1 cellular context compared by ENCODE assay signal in genomic region chr11:76798656-76799055, GRCh38.
TF ChIP-seq lines count a peak whose summit lies in the region.

No MANE protein-coding gene starts in this region.

TF ChIP-seq in HCT116, 20 proteins besides CTCF, POLR2A, EP300 and RAD21:
- no peak for TF ChIP-seq SRF (IDR thresholded peaks at IDR 0.05; ENCODE audit: low read depth)
- no peak for TF ChIP-seq ZFX (IDR thresholded peaks at IDR 0.05)
- no peak for TF ChIP-seq EGR1 (IDR thresholded peaks at IDR 0.05; ENCODE audit: low read depth)
- TF ChIP-seq YY1 (IDR thresholded peaks at IDR 0.05; ENCODE audit: extremely low read depth, insufficient replicate concordance, low read depth, low read length), result no peak
- TF ChIP-seq FOSL1 (IDR thresholded peaks at IDR 0.05; ENCODE audit: low read depth), result no peak
- TF ChIP-seq CBX3 (IDR thresholded peaks at IDR 0.05; ENCODE audit: low read depth), result no peak
TF ChIP-seq in HCT116: peak in this region for 0.
